ENCODE assay signal across 17 cellular contexts in the genomic region with DNA sequence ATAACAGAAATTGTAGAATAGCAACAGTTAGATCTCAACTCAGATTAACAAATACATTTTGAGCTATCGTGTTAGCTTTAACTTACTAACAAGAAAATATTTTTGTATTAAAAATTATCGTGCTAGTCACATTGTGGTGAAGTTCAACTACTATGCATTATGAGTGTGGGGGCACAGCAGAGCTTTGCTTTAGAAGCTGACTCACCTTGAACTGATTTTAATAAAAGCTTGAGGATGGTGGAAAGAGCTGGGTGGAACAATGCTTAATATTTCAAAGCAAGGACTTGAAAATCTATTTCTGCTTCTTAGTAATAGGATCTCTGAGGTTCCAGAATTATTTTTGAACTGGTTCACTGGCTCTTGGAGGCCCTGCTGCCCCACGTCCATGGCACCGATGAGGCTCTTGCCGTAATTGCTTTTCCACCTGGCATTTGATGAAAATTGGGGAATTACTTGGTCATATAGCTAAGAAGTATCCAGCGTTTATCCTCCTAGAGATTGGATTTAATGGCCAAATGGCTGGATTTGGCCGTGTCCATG.
"Had no signal": no experiment of that assay in that cellular context is flagged by ENCODE, and none has a peak within 500 bp of the region (broad histone marks: within the 10 kb centered on the region; RNA-seq: fewer than 3 reads in every experiment).

No MANE protein-coding gene starts in this region.

- H3K4me3 ChIP-seq: esophagus muscularis mucosa, lung, transverse colon had no signal

- H3K36me3 ChIP-seq: esophagus muscularis mucosa, transverse colon had no signal

- H3K4me3 Mint-ChIP-seq: activated naive CD4-positive, alpha-beta T cell treated with anti-CD3 and anti-CD28 coated beads, Interleukin-2, amount 10 ng/mL, durations not matched to agents 7 days and 5 days; activated naive CD8-positive, alpha-beta T cell treated with anti-CD3 and anti-CD28 coated beads, Interleukin-2, amount 50 U/mL, for 24 hours; nephron; T-helper 1 cell treated with Interleukin-12 subunit alpha and Interleukin-12 subunit beta and Interleukin-4 antibody, amounts not matched to agents 30 μg/mL and 1 μg/mL, for 36 hours had no signal

- DNase-seq: activated CD4-positive, CD25-positive, alpha-beta regulatory T cell treated with anti-CD3 and anti-CD28 coated beads, Interleukin-2, amount 50 U/mL, for 72 hours; activated CD8-positive, alpha-beta memory T cell treated with anti-CD3 and anti-CD28 coated beads for 24 hours; activated CD8-positive, alpha-beta memory T cell treated with anti-CD3 and anti-CD28 coated beads, Interleukin-2, amount 50 U/mL, for 48 hours; activated effector memory CD4-positive, alpha-beta T cell treated with Interleukin-2 at 50 U/mL for 16 hours; activated naive CD4-positive, alpha-beta T cell treated with anti-CD3 and anti-CD28 coated beads, Interleukin-2, amount 10 ng/mL, durations not matched to agents 7 days and 5 days; activated naive CD8-positive, alpha-beta T cell treated with anti-CD3 and anti-CD28 coated beads, Interleukin-2, amount 50 U/mL, for 24 hours; activated T-cell treated with anti-CD3 and anti-CD28 coated beads, Interleukin-2, amount 50 U/mL, for 48 hours; effector CD8-positive, alpha-beta T cell; stimulated activated CD4-positive, alpha-beta T cell treated with anti-CD3 and anti-CD28 coated beads, Interleukin-12 subunit alpha, Interleukin-12 subunit beta, amount 100 ng/mL, for 4 hours; stimulated activated CD4-positive, alpha-beta T cell treated with anti-CD3 and anti-CD28 coated beads, Interleukin-1b, Interleukin-23, amount 100 ng/mL, for 48 hours; stimulated activated CD8-positive, alpha-beta memory T cell treated with anti-CD3 and anti-CD28 coated beads, Interleukin-4, amount 100 ng/mL, for 48 hours; stimulated activated naive CD4-positive, alpha-beta T cell; transverse colon had no signal

- H3K27ac Mint-ChIP-seq: activated naive CD4-positive, alpha-beta T cell treated with anti-CD3 and anti-CD28 coated beads, Interleukin-2, amount 10 ng/mL, durations not matched to agents 7 days and 5 days; activated naive CD8-positive, alpha-beta T cell treated with anti-CD3 and anti-CD28 coated beads, Interleukin-2, amount 50 U/mL, for 24 hours; nephron; T-helper 1 cell treated with Interleukin-12 subunit alpha and Interleukin-12 subunit beta and Interleukin-4 antibody, amounts not matched to agents 30 μg/mL and 1 μg/mL, for 36 hours had no signal

- H3K27me3 ChIP-seq: esophagus muscularis mucosa, transverse colon had no signal

- H3K9me3 ChIP-seq: esophagus muscularis mucosa, transverse colon had no signal

- H3K4me1 Mint-ChIP-seq: activated naive CD4-positive, alpha-beta T cell treated with anti-CD3 and anti-CD28 coated beads, Interleukin-2, amount 10 ng/mL, durations not matched to agents 7 days and 5 days; activated naive CD8-positive, alpha-beta T cell treated with anti-CD3 and anti-CD28 coated beads, Interleukin-2, amount 50 U/mL, for 24 hours had no signal

- H3K27me3 Mint-ChIP-seq: activated naive CD4-positive, alpha-beta T cell treated with anti-CD3 and anti-CD28 coated beads, Interleukin-2, amount 10 ng/mL, durations not matched to agents 7 days and 5 days had no signal

- H3K9me3 Mint-ChIP-seq: activated naive CD4-positive, alpha-beta T cell treated with anti-CD3 and anti-CD28 coated beads, Interleukin-2, amount 10 ng/mL, durations not matched to agents 7 days and 5 days; activated naive CD8-positive, alpha-beta T cell treated with anti-CD3 and anti-CD28 coated beads, Interleukin-2, amount 50 U/mL, for 24 hours; nephron; T-helper 1 cell treated with Interleukin-12 subunit alpha and Interleukin-12 subunit beta and Interleukin-4 antibody, amounts not matched to agents 30 μg/mL and 1 μg/mL, for 36 hours had no signal

- H3K27ac ChIP-seq: esophagus muscularis mucosa, transverse colon had no signal

- H3K36me3 Mint-ChIP-seq: activated naive CD4-positive, alpha-beta T cell treated with anti-CD3 and anti-CD28 coated beads, Interleukin-2, amount 10 ng/mL, durations not matched to agents 7 days and 5 days had no signal

- H3K4me1 ChIP-seq: transverse colon had no signal
